26 cellular contexts compared by ENCODE assay signal in genomic region chr11:45535033-45535432, GRCh38.
A peak's percentile ranks its signal among the peaks of the same experiment; 100 is the strongest.
DNase-seq lines count a peak whose midpoint lies in the region; ATAC-seq, FAIRE-seq and TF ChIP-seq lines count a peak whose summit lies in the region.
"Had no signal": no experiment of that assay in that cellular context is flagged by ENCODE, and none has a peak within 500 bp of the region (broad histone marks: within the 10 kb centered on the region; RNA-seq: fewer than 3 reads in every experiment).

No MANE protein-coding gene starts in this region.

- TF ChIP-seq CTCF in A549 (IDR thresholded peaks at IDR 0.05) (no peak), WTC11 (IDR thresholded peaks at IDR 0.05) (no peak), H1 (IDR thresholded peaks at IDR 0.05; ENCODE audit: control extremely low read depth in 1 of 3, insufficient read depth in 1 of 3, low read depth in 1 of 3, low read length in 3 of 3) (no peak)

- no peak overlapping the region for H2BK120ac ChIP-seq in H1 (replicated peaks; ENCODE audit: low read depth, low read length)

- TF ChIP-seq POLR2A in A549 (IDR thresholded peaks at IDR 0.05; ENCODE audit: low read length) (no peak), H1 (IDR thresholded peaks at IDR 0.05; ENCODE audit: control extremely low read depth in 1 of 2, low read depth in 2 of 2, low read length in 2 of 2) (no peak)

- H2BK20ac ChIP-seq in H1 (ENCODE audit: low read length): no peak overlapping the region

- H3K27ac Mint-ChIP-seq in WTC11 (no peak overlapping the region), T-cell (no peak overlapping the region)
- H3K27ac Mint-ChIP-seq: CD4-positive, alpha-beta memory T cell; CD4-positive, CD25-positive, alpha-beta regulatory T cell; CD8-positive, alpha-beta memory T cell had no signal

- ATAC-seq in A549 (no peak), WTC11 (no peak), T-cell (replicated peaks in 1 of 4) (no peak)
- ATAC-seq: GM12878 had no signal

- no peak overlapping the region for H3K14ac ChIP-seq in H1 (ENCODE audit: insufficient read length)

- H3K4ac ChIP-seq in H1 (replicated peaks; ENCODE audit: insufficient read length, low read depth, low read length): no peak overlapping the region

- H3K4me3 Mint-ChIP-seq in WTC11 (no peak overlapping the region), T-cell (no peak overlapping the region)
- H3K4me3 Mint-ChIP-seq: CD14-positive monocyte; CD4-positive, alpha-beta memory T cell; CD4-positive, CD25-positive, alpha-beta regulatory T cell; CD8-positive, alpha-beta memory T cell had no signal

- POLR2A ChIA-PET in A549 (lab: Yijun Ruan, JAX): no interaction called here
- POLR2A ChIA-PET in WTC11 (lab: Charles Lee): no interaction called here
- POLR2A ChIA-PET in H1 (lab: Charles Lee; ENCODE audit: partially characterized antibody): no interaction called here
- POLR2A ChIA-PET in T-cell (lab: Charles Lee): no interaction called here

- no peak overlapping the region for H2AFZ ChIP-seq in H1 (ENCODE audit: low read length)

- no peaks in the 10 kb centered on the region for H4K20me1 ChIP-seq in H1 (replicated peaks in 1 of 2; ENCODE audit: control insufficient read depth in 1 of 2, insufficient read depth in 2 of 2, low read length in 2 of 2)
- H4K20me1 ChIP-seq: BLaER1 had no signal

- TF ChIP-seq EP300 in A549 (IDR thresholded peaks at IDR 0.05) (no peak), H1 (IDR thresholded peaks at IDR 0.05; ENCODE audit: borderline replicate concordance in 1 of 2, low read depth in 2 of 2, low read length in 2 of 2) (no peak)

- H3K9me3 ChIP-seq in A549 (no peaks in the 10 kb centered on the region), H1 (ENCODE audit: insufficient read depth in 2 of 2, low read depth in 1 of 2, low read length in 1 of 2) (no peaks in the 10 kb centered on the region)
- H3K9me3 ChIP-seq: BE2C, BLaER1 had no signal

- H3K27me3 Mint-ChIP-seq in WTC11 (ENCODE audit: low read depth) (no peaks in the 10 kb centered on the region; the same call in 1 of the 2 replicates), T-cell (peaks cover 20 to 23% of the 10 kb centered on the region in 2 donors)
- H3K27me3 Mint-ChIP-seq: CD4-positive, CD25-positive, alpha-beta regulatory T cell had no signal

- no peak overlapping the region for H3K9ac ChIP-seq in H1 (replicated peaks in 1 of 4; ENCODE audit: extremely low read depth in 1 of 4, low read depth in 3 of 4, low read length in 3 of 4)
- H3K9ac ChIP-seq: BLaER1 had no signal

- H3K56ac ChIP-seq in H1 (replicated peaks; ENCODE audit: insufficient read length, low read depth, low read length): no peak overlapping the region

- no peak overlapping the region for H2BK5ac ChIP-seq in H1 (ENCODE audit: low read depth, low read length)

- FAIRE-seq in A549 (lab: Jason Lieb, UNC) (no peak), H1 (lab: Jason Lieb, UNC) (no peak)
- FAIRE-seq: GM12878, GM12892, GM18507 had no signal

- H3K4me1 ChIP-seq in A549 (peaks cover 9% of the 10 kb centered on the region), H1 (replicated peaks in 1 of 4; ENCODE audit: control insufficient read depth in 3 of 4, insufficient read depth in 4 of 4, low read length in 3 of 4) (no peaks in the 10 kb centered on the region)
- H3K4me1 ChIP-seq: BE2C, BLaER1 had no signal

- CTCF ChIA-PET in A549 (lab: Yijun Ruan, JAX) (interaction anchor here (1.1 kb wide), 1 partner anchor 120 kb away, joined by 3 read pairs; no protein-coding TSS in a partner anchor), WTC11 (lab: Charles Lee) (interaction anchor here (1.3 kb wide), 1 partner anchor 120 kb away, joined by 6 read pairs; no protein-coding TSS in a partner anchor), H1 (lab: Charles Lee; ENCODE audit: partially characterized antibody) (interaction anchor here (0.8 to 1.1 kb wide), 3 partner anchors 48 to 232 kb away, joined by 3 to 4 read pairs (median 4); no protein-coding TSS in a partner anchor), T-cell (lab: Charles Lee) (no interaction called here)

- no peak overlapping the region for H4K5ac ChIP-seq in H1 (ENCODE audit: insufficient read length, low read depth, low read length)

- H3K4me3 ChIP-seq in A549 (no peak overlapping the region), H1 (ENCODE audit: extremely low read depth in 1 of 4, insufficient read depth in 2 of 4, low read depth in 3 of 4, low read length in 4 of 4) (no peak overlapping the region)
- H3K4me3 ChIP-seq: BLaER1, GM12878 had no signal

- no peak overlapping the region for H2BK15ac ChIP-seq in H1 (ENCODE audit: low read length)

- no peaks in the 10 kb centered on the region for H3K9me3 Mint-ChIP-seq in WTC11
- no peaks in the 10 kb centered on the region for H3K9me3 Mint-ChIP-seq in T-cell
- H3K9me3 Mint-ChIP-seq: CD14-positive monocyte; CD4-positive, alpha-beta memory T cell; CD4-positive, CD25-positive, alpha-beta regulatory T cell; CD8-positive, alpha-beta memory T cell had no signal

- 7% methylated on average over 1 of the region's 1 CpG for WGBS in A549 (ENCODE audit: missing lambda C conversion rate)
- WGBS in H1 (ENCODE audit: extremely low coverage in 1 of 2, insufficient coverage in 1 of 2, insufficient read length in 1 of 2, insufficient replicate concordance in 2 of 2, low coverage in 1 of 2, low lambda C conversion rate in 2 of 2, missing lambda C conversion rate in 1 of 2), 2 experiments: 73% methylated on average over 1 of the region's 1 CpG; no CpG with 5 or more reads in 1 of the 2 experiments

- H3K4me1 Mint-ChIP-seq in WTC11 (no peaks in the 10 kb centered on the region), T-cell (no peaks in the 10 kb centered on the region)
- H3K4me1 Mint-ChIP-seq: CD4-positive, alpha-beta memory T cell; CD4-positive, CD25-positive, alpha-beta regulatory T cell; CD8-positive, alpha-beta memory T cell had no signal

- no peaks in the 10 kb centered on the region for H3K79me2 ChIP-seq in H1 (ENCODE audit: control insufficient read depth in 1 of 2, insufficient read depth in 2 of 2, low read length in 2 of 2)

- DNase-seq in A549 (ENCODE audit: low read depth in 1 of 2, low spot score in 1 of 2) (no peak), WTC11 (ENCODE audit: low spot score) (no peak), H1 (ENCODE audit: low read depth in 1 of 2, low spot score in 2 of 2) (no peak), NCI-H524 treated with DMSO at 0.1 percent for 48 hours (lab: John Stamatoyannopoulos, UW) (no peak), T-cell (no peak)
- no peak for DNase-seq in stimulated activated CD4-positive, alpha-beta T cell treated with anti-CD3 and anti-CD28 coated beads, Interleukin-1b, Interleukin-23, amount 100 ng/mL, for 48 hours
- DNase-seq: ACHN; BE2C; C1 segment of cervical spinal cord; CD4-positive, alpha-beta memory T cell; CD4-positive, CD25-positive, alpha-beta regulatory T cell; CD8-positive, alpha-beta memory T cell; COR-L47; DMS 273 treated with DMSO at 0.1 percent for 48 hours; DMS153; DMS53; DMS79; DND-41; EL; GDM1 had no signal

- no peaks in the 10 kb centered on the region for H3K36me3 Mint-ChIP-seq in WTC11
- no peaks in the 10 kb centered on the region for H3K36me3 Mint-ChIP-seq in T-cell
- H3K36me3 Mint-ChIP-seq: CD14-positive monocyte; CD4-positive, alpha-beta memory T cell; CD4-positive, CD25-positive, alpha-beta regulatory T cell; CD8-positive, alpha-beta memory T cell had no signal

- TF ChIP-seq RAD21 in A549 (conservative IDR thresholded peaks at IDR 0.05 in 1 of 2, IDR thresholded peaks at IDR 0.05 in 1 of 2) (no peak), H1 (IDR thresholded peaks at IDR 0.05 in 1 of 2, conservative IDR thresholded peaks at IDR 0.05 in 1 of 2; ENCODE audit: low read depth in 2 of 2, low read length in 2 of 2) (no peak)

- H3K4me2 ChIP-seq in A549 (no peak overlapping the region), H1 (ENCODE audit: insufficient read depth in 1 of 2, low read depth in 2 of 2, low read length in 2 of 2) (no peak overlapping the region)
- H3K4me2 ChIP-seq: BLaER1 had no signal

- no peaks in the 10 kb centered on the region for H3K23me2 ChIP-seq in H1 (ENCODE audit: low read depth, low read length)

- no peak overlapping the region for H2BK12ac ChIP-seq in H1 (ENCODE audit: low read depth, low read length)

- H3K27me3 ChIP-seq in H1 (replicated peaks in 1 of 4; ENCODE audit: control insufficient read depth in 3 of 4, extremely low read depth in 1 of 4, insufficient read depth in 3 of 4, low read length in 3 of 4): no peaks in the 10 kb centered on the region
- H3K27me3 ChIP-seq: BE2C, BLaER1 had no signal

- H4K8ac ChIP-seq in H1 (ENCODE audit: extremely low read depth, insufficient read depth, low read length): no peak overlapping the region

- H3K27ac ChIP-seq in A549 (no peak overlapping the region), H1 (ENCODE audit: low read depth, low read length) (no peak overlapping the region)
- H3K27ac ChIP-seq: 22Rv1, BLaER1 had no signal

- H3K79me1 ChIP-seq in H1 (ENCODE audit: low read depth, low read length): no peaks in the 10 kb centered on the region; the same call in 1 of the 2 replicates

- H3K18ac ChIP-seq in H1 (ENCODE audit: extremely low read depth, low read length): no peak overlapping the region

- no peak overlapping the region for H4K91ac ChIP-seq in H1 (replicated peaks; ENCODE audit: insufficient read length, low read length)

- no peaks in the 10 kb centered on the region for H3K36me3 ChIP-seq in H1 (ENCODE audit: control insufficient read depth in 2 of 4, insufficient read depth in 4 of 4, low read length in 3 of 4)
- H3K36me3 ChIP-seq: BE2C, BLaER1 had no signal

- H3K23ac ChIP-seq in H1 (ENCODE audit: insufficient read length): no peak overlapping the region

- no peak overlapping the region for H2AK5ac ChIP-seq in H1 (ENCODE audit: low read depth, low read length)

TF ChIP-seq in A549, 52 proteins besides CTCF, POLR2A, EP300 and RAD21 (continues in another document):
- TF ChIP-seq NR3C1 (IDR thresholded peaks at IDR 0.05): no peak
- no peak for TF ChIP-seq MAFK (IDR thresholded peaks at IDR 0.05; ENCODE audit: partially characterized antibody)
- TF ChIP-seq SREBF2 (IDR thresholded peaks at IDR 0.05): no peak
- TF ChIP-seq POLR2AphosphoS2 (conservative IDR thresholded peaks at IDR 0.05; ENCODE audit: low read length): no peak
- no peak for TF ChIP-seq ZC3H11A (IDR thresholded peaks at IDR 0.05)

TF ChIP-seq in WTC11, 78 proteins besides CTCF, POLR2A, EP300 and RAD21 (continues in another document):
- TF ChIP-seq GTF2I (CRISPR knock-in tag; conservative IDR thresholded peaks at IDR 0.05): peak; percentile 63; the same call in 1 of the 2 replicates

TF ChIP-seq in H1, 55 proteins besides CTCF, POLR2A, EP300 and RAD21:
- no peak for TF ChIP-seq E2F6 (IDR thresholded peaks at IDR 0.05)
- peak; percentile 96 for TF ChIP-seq KDM1A (IDR thresholded peaks at IDR 0.05; ENCODE audit: borderline replicate concordance, low read length)
- 0 out of 4 replicates have a peak, but pooled peaks of 1 of the 2 experiments have one; percentile 55 for TF ChIP-seq HDAC2 (IDR thresholded peaks at IDR 0.05; ENCODE audit: borderline replicate concordance in 1 of 2, low read depth in 2 of 2, low read length in 2 of 2)

Comparison
In these comparisons a context has a peak if more than half of its experiments do, and no peak if none do; other contexts are left out.
1. CTCF ChIA-PET loops: an anchor here in A549 (1.1 kb wide), WTC11 (1.3 kb wide) and H1 (0.8 to 1.1 kb wide); none called in T-cell.